ENCODE assay signal across 8 cellular contexts in genomic region chrX:134484039-134484438, GRCh38. TPM values are rescaled to one million over a fixed set of nuclear protein-coding genes. Genes with fewer than 3 reads are reported as not detected.
DNase-seq lines count a peak whose midpoint lies in the region; ATAC-seq, FAIRE-seq and TF ChIP-seq lines count a peak whose summit lies in the region.

No MANE protein-coding gene starts in this region.

- TF ChIP-seq CTCF in astrocyte of the cerebellum (IDR thresholded peaks at IDR 0.05; ENCODE audit: low read depth, low read length, missing control alignments), result no peak
- TF ChIP-seq CTCF in HepG2 (CRISPR knock-in tag; IDR thresholded peaks at IDR 0.05), result peak; percentile 41

- no TSS peak for BruUV-seq in HepG2 (replicated peaks; lab: Mats Ljungman, UMichigan)

- no peak overlapping the region for H2AFZ ChIP-seq in HepG2 (ENCODE audit: low read length)

- 100% methylated on average over 1 of the region's 1 CpG for WGBS in HepG2 (ENCODE audit: low lambda C conversion rate)

- no peak overlapping the region for H3K9ac ChIP-seq in HepG2 (ENCODE audit: insufficient read depth, low read depth, low read length)

- H3K4me3 ChIP-seq in astrocyte of the cerebellum (ENCODE audit: low read depth, low read length) (no peak overlapping the region), HepG2 (replicated peaks in 1 of 3; ENCODE audit: insufficient read depth in 1 of 3, low read depth in 2 of 3, low read length in 3 of 3) (no peak overlapping the region)

- no peaks in the 10 kb centered on the region for H4K20me1 ChIP-seq in HepG2 (ENCODE audit: insufficient read depth, low read length)

- H3K36me3 ChIP-seq in HepG2 (replicated peaks in 1 of 2; ENCODE audit: control insufficient read depth in 1 of 2, insufficient read depth in 2 of 2, low read length in 2 of 2), result peaks cover 0 to 3% of the 10 kb centered on the region in 2 experiments; a peak in 2 of 5 replicates

- H3K79me2 ChIP-seq in HepG2 (ENCODE audit: insufficient read depth, low read length), result no peaks in the 10 kb centered on the region

- DNase-seq in NCI-H146 treated with DMSO at 0.1 percent for 48 hours (lab: John Stamatoyannopoulos, UW; ENCODE audit: unreplicated experiment) (peak; percentile 0), NCI-H146 (lab: John Stamatoyannopoulos, UW) (no peak), MV-4-11 (lab: John Stamatoyannopoulos, UW) (peak; percentile 27), astrocyte of the cerebellum (ENCODE audit: low read depth) (peak; percentile 56), HepG2 (ENCODE audit: low spot score) (peak; percentile 15), HK-2 (ENCODE audit: unreplicated experiment) (no peak), GOT3 (lab: John Stamatoyannopoulos, UW) (no peak)

- no peaks in the 10 kb centered on the region for H3K27me3 ChIP-seq in HepG2 (ENCODE audit: control insufficient read depth in 1 of 2, insufficient read depth in 2 of 2, low read length in 2 of 2)

- no peak for TF ChIP-seq RAD21 in HepG2 (CRISPR knock-in tag; IDR thresholded peaks at IDR 0.05)

- H3K27ac ChIP-seq in HepG2 (ENCODE audit: extremely low read length, insufficient read depth, low read length), result no peak overlapping the region

- ATAC-seq in HepG2, result no peak
- ATAC-seq in GM21723 (IDR thresholded peaks at IDR 0.05; ENCODE audit: unreplicated experiment), result no peak

- CTCF ChIA-PET in HepG2 (lab: Yijun Ruan, JAX; ENCODE audit: low intra/inter-chr PET ratio, low total read pairs), result interaction anchor here (1.7 kb wide), 1 partner anchor 299 kb away, joined by 6 read pairs; no protein-coding TSS in a partner anchor

- no peak for FAIRE-seq in HepG2 (lab: Jason Lieb, UNC)

- intact Hi-C loops in HepG2 (cut with micrococcal nuclease; ENCODE audit: unreplicated experiment), result no loop called here

- TF ChIP-seq EP300 in HepG2 (IDR thresholded peaks at IDR 0.05; ENCODE audit: low read depth in 2 of 2, low read length in 2 of 2) (no peak), HepG2 (CRISPR knock-in tag; IDR thresholded peaks at IDR 0.05; ENCODE audit: borderline replicate concordance) (no peak)

- no peaks in the 10 kb centered on the region for H3K4me1 ChIP-seq in HepG2 (ENCODE audit: insufficient read depth, low read length)

- H3K9me3 ChIP-seq in HepG2 (ENCODE audit: low read length), result no peaks in the 10 kb centered on the region

- no peak overlapping the region for H3K4me2 ChIP-seq in HepG2 (ENCODE audit: low read depth, low read length)

- no peak for TF ChIP-seq POLR2A in HepG2 (IDR thresholded peaks at IDR 0.05; ENCODE audit: insufficient read depth in 1 of 2, low read depth in 2 of 2, low read length in 2 of 2)

- POLR2A ChIA-PET in HepG2 (lab: Yijun Ruan, JAX), result no interaction called here

- in situ Hi-C loops in astrocyte of the cerebellum (cut with HindIII; ENCODE audit: low sequenced_read_pairs), result no loop called here
- in situ Hi-C loops in HepG2 (cut with HindIII; ENCODE audit: extremely low pct_ligation_motif_present, low pct_unique_long_range_greater_than_20kb), result loop anchor here (10.0 kb wide), 1 partner anchor 281 kb away; no protein-coding TSS in a partner anchor

TF ChIP-seq in HepG2, 621 proteins besides CTCF, POLR2A, EP300 and RAD21:
- no peak for TF ChIP-seq ZNF558 (CRISPR knock-in tag; IDR thresholded peaks at IDR 0.05; ENCODE audit: borderline replicate concordance)
- no peak for TF ChIP-seq ZNF451 (CRISPR knock-in tag; IDR thresholded peaks at IDR 0.05)
- no peak for TF ChIP-seq MAFK (conservative IDR thresholded peaks at IDR 0.05 in 1 of 2, IDR thresholded peaks at IDR 0.05 in 1 of 2; ENCODE audit: low read length in 2 of 2)
- peak; percentile 35 for TF ChIP-seq STAG1 (CRISPR knock-in tag; IDR thresholded peaks at IDR 0.05)
- TF ChIP-seq ZNF569 (CRISPR knock-in tag; IDR thresholded peaks at IDR 0.05; ENCODE audit: borderline replicate concordance), result no peak
- no peak for TF ChIP-seq DDIT3 (CRISPR knock-in tag; IDR thresholded peaks at IDR 0.05)
TF ChIP-seq in HepG2: peak in this region for 1.

RNA-seq across cellular contexts. Expression of gene HPRT1, which starts 24.1 kb away (rescaled TPM):
- 4.6 and 13.3 TPM in 2 replicates for total RNA-seq in HepG2 (2016; rRNA removed; fragmentation: Illumina TruSeq; extraction: Trizol)
- total RNA-seq in HepG2 (2016; cell fraction: cytosol; rRNA removed; fragmentation: Illumina TruSeq; extraction: Trizol; ENCODE audit: low read depth), result 13.4 and 14.5 TPM in 2 replicates
- total RNA-seq in HepG2 (2016; cell fraction: insoluble cytoplasmic fraction; rRNA removed; fragmentation: Illumina TruSeq; extraction: Trizol), result 5.2 and 15.1 TPM in 2 replicates
- total RNA-seq in HepG2 (2016; cell fraction: membrane; rRNA removed; fragmentation: Illumina TruSeq; extraction: Trizol), result 6.1 TPM in 2 replicates
- total RNA-seq in HepG2 (2016; cell fraction: nucleus; rRNA removed; fragmentation: Illumina TruSeq; extraction: Trizol), result 7.8 TPM in 2 replicates
- polyA plus RNA-seq in HepG2 (2011; rRNA removed), result 21.3 and 25.2 TPM in 2 replicates
- 10.8 and 17.9 TPM in 2 replicates for polyA plus RNA-seq in HepG2 (2011; cell fraction: cytosol; rRNA removed)
- polyA plus RNA-seq in HepG2 (2011; cell fraction: nucleus; rRNA removed), result 5.2 and 8.4 TPM in 2 replicates
- polyA plus RNA-seq in HepG2 (2012), result 67.8 and 88.5 TPM in 2 replicates
- 5.5 and 6.8 TPM in 2 replicates for polyA plus RNA-seq in HepG2 (2016; cell fraction: cytosol; fragmentation: Illumina TruSeq; extraction: Trizol; ENCODE audit: low read depth)
- polyA plus RNA-seq in HepG2 (2016; cell fraction: insoluble cytoplasmic fraction; fragmentation: Illumina TruSeq; extraction: Trizol; ENCODE audit: low read depth), result 52.6 and 54.1 TPM in 2 replicates
- polyA plus RNA-seq in HepG2 (2016; cell fraction: membrane; fragmentation: Illumina TruSeq; extraction: Trizol; ENCODE audit: low read depth), result 14.1 and 14.5 TPM in 2 replicates
- polyA plus RNA-seq in HepG2 (2016; cell fraction: nucleus; fragmentation: Illumina TruSeq; extraction: Trizol; ENCODE audit: insufficient read depth, low read depth), result 23.0 and 24.4 TPM in 2 replicates
- 4.3 and 14.3 TPM in 2 replicates for polyA minus RNA-seq in HepG2 (2011; rRNA and poly(A)+ RNA removed; ENCODE audit: low replicate concordance)
- polyA minus RNA-seq in HepG2 (2011; cell fraction: cytosol; rRNA and poly(A)+ RNA removed), result 13.1 and 21.0 TPM in 2 replicates
- polyA minus RNA-seq in HepG2 (2011; cell fraction: nucleus; rRNA and poly(A)+ RNA removed), result 13.9 and 15.9 TPM in 2 replicates

Comparison
In these comparisons a context has a peak if more than half of its experiments do, and no peak if none do; other contexts are left out.
1. DNase-seq: peak in NCI-H146 treated with DMSO at 0.1 percent for 48 hours (single experiment), MV-4-11 (single experiment), astrocyte of the cerebellum (single experiment) and HepG2 (single experiment); none in NCI-H146 (single experiment), HK-2 (single experiment) and GOT3 (single experiment).